In the genomic region with DNA sequence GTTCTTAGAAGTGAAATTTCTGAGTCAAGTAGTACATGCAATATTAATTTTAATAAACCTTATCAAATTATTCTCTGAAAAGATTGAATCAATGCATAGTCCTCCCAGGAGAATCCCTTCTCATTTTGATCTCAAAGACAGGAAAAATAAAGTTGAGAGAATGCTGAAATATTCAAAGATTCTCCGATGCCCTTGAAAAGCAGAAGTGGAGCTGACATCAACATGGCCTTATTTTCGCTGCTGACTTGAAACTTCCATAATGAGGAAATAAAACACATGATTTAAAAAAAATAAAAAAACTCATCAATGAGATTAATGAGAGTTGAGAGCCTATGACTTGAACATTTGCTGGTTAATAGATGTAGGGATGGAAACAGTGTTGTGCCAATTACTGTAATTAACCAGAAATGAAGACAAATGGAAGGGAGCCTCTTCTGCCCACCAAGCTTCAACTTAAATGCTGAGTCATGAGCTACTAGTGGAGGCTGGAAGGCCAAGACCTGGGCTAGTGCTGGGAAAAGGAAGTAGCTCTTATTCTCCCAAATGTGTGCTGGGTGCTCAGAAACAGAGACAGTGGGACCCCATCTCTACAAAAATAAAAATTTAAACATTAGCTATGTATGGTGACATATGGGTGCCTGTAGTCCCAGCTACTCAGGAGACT, we compare ENCODE assay signal across 19 cellular contexts.
"Had no signal": no experiment of that assay in that cellular context is flagged by ENCODE, and none has a peak within 500 bp of the region (broad histone marks: within the 10 kb centered on the region; RNA-seq: fewer than 3 reads in every experiment).

No MANE protein-coding gene starts in this region.

- H3K4me3 ChIP-seq: cardiac muscle cell, esophagus muscularis mucosa, gastroesophageal sphincter, heart left ventricle, left ventricle myocardium inferior, tibial nerve had no signal

- H3K27me3 ChIP-seq: cardiac muscle cell, esophagus muscularis mucosa, gastroesophageal sphincter, tibial nerve had no signal

- FAIRE-seq: endothelial cell of umbilical vein, urothelium cell line had no signal

- H3K36me3 ChIP-seq: cardiac muscle cell, esophagus muscularis mucosa, gastroesophageal sphincter, heart left ventricle, left ventricle myocardium inferior, tibial nerve had no signal

- DNase-seq: activated B cell treated with CpG ODN at 0.5 μM for 24 hours; activated CD4-positive, alpha-beta memory T cell treated with anti-CD3 and anti-CD28 coated beads for 36 hours; activated CD4-positive, alpha-beta T cell treated with anti-CD3 and anti-CD28 coated beads for 4 hours; activated naive CD4-positive, alpha-beta T cell; activated naive CD8-positive, alpha-beta T cell treated with anti-CD3 and anti-CD28 coated beads for 36 hours; amniotic stem cell; dermis blood vessel endothelial cell; effector memory CD4-positive, alpha-beta T cell; heart left ventricle; immature natural killer cell; kidney glomerular epithelial cell; left ventricle myocardium inferior; occipital lobe had no signal

- H3K9me3 ChIP-seq: esophagus muscularis mucosa, gastroesophageal sphincter, heart left ventricle, left ventricle myocardium inferior, tibial nerve had no signal

- ATAC-seq: gastroesophageal sphincter, heart left ventricle had no signal

- H3K27ac ChIP-seq: cardiac muscle cell, esophagus muscularis mucosa, gastroesophageal sphincter, heart left ventricle, left ventricle myocardium inferior, tibial nerve had no signal

- H3K4me1 ChIP-seq: esophagus muscularis mucosa, gastroesophageal sphincter, heart left ventricle, left ventricle myocardium inferior, tibial nerve had no signal
